ENCODE assay signal across 20 cellular contexts in genomic region chr9:99181206-99181605, GRCh38. TPM values are rescaled to one million over a fixed set of nuclear protein-coding genes. Genes with fewer than 3 reads are reported as not detected.
DNase-seq lines count a peak whose midpoint lies in the region; ATAC-seq and TF ChIP-seq lines count a peak whose summit lies in the region.
"Had no signal": no experiment of that assay in that cellular context is flagged by ENCODE, and none has a peak within 500 bp of the region (broad histone marks: within the 10 kb centered on the region; RNA-seq: fewer than 3 reads in every experiment).

No MANE protein-coding gene starts in this region.

- CTCF ChIA-PET in activated B cell treated with CpG ODN at 0.5 μM for 24 hours (lab: Charles Lee) = interaction anchor here (0.8 to 8.4 kb wide), 4 partner anchors 9 to 52 kb away, joined by 3 to 120 read pairs (median 60); no protein-coding TSS in a partner anchor

- H3K4me1 ChIP-seq in spleen = peaks cover 10 to 43% (median 21%) of the 10 kb centered on the region in 6 donors
- H3K4me1 ChIP-seq: foreskin keratinocyte had no signal

- H3K36me3 Mint-ChIP-seq in activated T-cell treated with anti-CD3 and anti-CD28 coated beads, Interleukin-2, amount 50 U/mL, for 72 hours (ENCODE audit: insufficient read depth in 2 of 2) = peaks cover 0 to 2% of the 10 kb centered on the region in 2 donors
- peaks cover 2% of the 10 kb centered on the region for H3K36me3 Mint-ChIP-seq in activated B cell treated with CpG ODN at 0.5 μM for 24 hours (ENCODE audit: low read depth)
- H3K36me3 Mint-ChIP-seq: CD4-positive, CD25-positive, alpha-beta regulatory T cell had no signal

- TF ChIP-seq CTCF in activated B cell treated with CpG ODN at 0.5 μM for 24 hours (IDR thresholded peaks at IDR 0.05) = no peak
- no peak for TF ChIP-seq CTCF in fibroblast of mammary gland (conservative IDR thresholded peaks at IDR 0.05; ENCODE audit: control insufficient read depth, insufficient read depth, low read depth, low read length)
- no peak for TF ChIP-seq CTCF in spleen (IDR thresholded peaks at IDR 0.05 in 8 of 11, conservative IDR thresholded peaks at IDR 0.05 in 3 of 11)

- H3K4me3 ChIP-seq in fibroblast of mammary gland (ENCODE audit: control insufficient read depth, low read depth, low read length) = no peak overlapping the region
- H3K4me3 ChIP-seq in spleen = no peak overlapping the region
- H3K4me3 ChIP-seq: coronary artery, pancreas had no signal

- intact Hi-C loops in activated B cell treated with CpG ODN at 0.5 μM for 24 hours (cut with micrococcal nuclease) = loop anchor here (1.0 to 5.0 kb wide), 4 partner anchors 76 to 639 kb away; partner anchors contain the start of gene TGFBR1
- intact Hi-C loops in spleen (cut with DNase I; ENCODE audit: low total_unique reads) = no loop called here

- no peaks in the 10 kb centered on the region for H3K9me3 ChIP-seq in spleen
- H3K9me3 ChIP-seq: pancreas had no signal

- H3K4me1 Mint-ChIP-seq in activated T-cell treated with anti-CD3 and anti-CD28 coated beads, Interleukin-2, amount 50 U/mL, for 72 hours (ENCODE audit: low read depth) = peaks cover 71% of the 10 kb centered on the region
- peaks cover 96% of the 10 kb centered on the region for H3K4me1 Mint-ChIP-seq in activated B cell treated with CpG ODN at 0.5 μM for 24 hours

- no peak for TF ChIP-seq POLR2A in spleen (IDR thresholded peaks at IDR 0.05)

- H3K27ac ChIP-seq in spleen = no peak overlapping the region
- H3K27ac ChIP-seq: brain microvascular endothelial cell, coronary artery, foreskin keratinocyte, pancreas, RWPE1 had no signal

- 73 to 95% (median 86%) methylated on average over 2 of the region's 2 CpGs for WGBS in spleen, 5 donors

- H3K27me3 Mint-ChIP-seq in activated T-cell treated with anti-CD3 and anti-CD28 coated beads, Interleukin-2, amount 50 U/mL, for 72 hours (ENCODE audit: low read depth) = no peaks in the 10 kb centered on the region
- no peaks in the 10 kb centered on the region for H3K27me3 Mint-ChIP-seq in activated B cell treated with CpG ODN at 0.5 μM for 24 hours

- H3K9me3 Mint-ChIP-seq in activated T-cell treated with anti-CD3 and anti-CD28 coated beads, Interleukin-2, amount 50 U/mL, for 72 hours = no peaks in the 10 kb centered on the region
- H3K9me3 Mint-ChIP-seq in activated B cell treated with CpG ODN at 0.5 μM for 24 hours = no peaks in the 10 kb centered on the region

- H3K36me3 ChIP-seq in spleen = no peaks in the 10 kb centered on the region
- H3K36me3 ChIP-seq: brain microvascular endothelial cell, pancreas had no signal

- peak overlapping the region; percentile 79 for H3K27ac Mint-ChIP-seq in activated T-cell treated with anti-CD3 and anti-CD28 coated beads, Interleukin-2, amount 50 U/mL, for 72 hours
- H3K27ac Mint-ChIP-seq in activated B cell treated with CpG ODN at 0.5 μM for 24 hours = peak overlapping the region; percentile 95

- no peak for DNase-seq in activated T-cell treated with anti-CD3 and anti-CD28 coated beads, Interleukin-2, amount 50 U/mL, for 72 hours
- DNase-seq in activated T-cell treated with anti-CD3 and anti-CD28 coated beads, Interleukin-2, amount 50 U/mL, for 48 hours = no peak
- no peak for DNase-seq in activated B cell treated with CpG ODN at 0.5 μM for 24 hours
- peak; percentile 11 for DNase-seq in fibroblast of mammary gland (ENCODE audit: low read depth)
- DNase-seq in DMS79 (lab: John Stamatoyannopoulos, UW) = no peak
- DNase-seq in spleen = no peak
- DNase-seq: activated CD4-positive, alpha-beta T cell treated with anti-CD3 and anti-CD28 coated beads, Interleukin-2, amount 50 U/mL, for 1 hour; activated T-cell treated with anti-CD3 and anti-CD28 coated beads, Interleukin-2, amount 50 U/mL, for 1 hour; CD4-positive, CD25-positive, alpha-beta regulatory T cell; foreskin keratinocyte; NCI-H1105; NCI-H2081 treated with DMSO at 0.1 percent for 48 hours; NCI-H510A; pancreas; stimulated activated CD4-positive, alpha-beta T cell treated with anti-CD3 and anti-CD28 coated beads, Interleukin-2, amount 100 ng/mL, for 24 hours had no signal

- H3K4me3 Mint-ChIP-seq in activated T-cell treated with anti-CD3 and anti-CD28 coated beads, Interleukin-2, amount 50 U/mL, for 72 hours = peak overlapping the region; percentile 68 to 75
- peak overlapping the region; percentile 61 for H3K4me3 Mint-ChIP-seq in activated B cell treated with CpG ODN at 0.5 μM for 24 hours
- H3K4me3 Mint-ChIP-seq: CD4-positive, CD25-positive, alpha-beta regulatory T cell had no signal

- no peak for ATAC-seq in activated T-cell treated with anti-CD3 and anti-CD28 coated beads, Interleukin-2, amount 50 U/mL, for 72 hours (replicated peaks in 1 of 2)
- ATAC-seq in activated B cell treated with CpG ODN at 0.5 μM for 24 hours (ENCODE audit: low read depth) (no peak), HG02571 (IDR thresholded peaks at IDR 0.05; ENCODE audit: unreplicated experiment) (no peak), HG03196 (IDR thresholded peaks at IDR 0.05; ENCODE audit: unreplicated experiment) (no peak)
- ATAC-seq: foreskin keratinocyte, pancreas had no signal

- H3K27me3 ChIP-seq in spleen (replicated peaks in 1 of 7) = no peaks in the 10 kb centered on the region
- H3K27me3 ChIP-seq: brain microvascular endothelial cell, foreskin keratinocyte, pancreas had no signal

- POLR2A ChIA-PET in activated B cell treated with CpG ODN at 0.5 μM for 24 hours (lab: Charles Lee) = interaction anchor here (0.8 to 10.8 kb wide), 12 partner anchors 8 to 641 kb away, joined by 3 to 191 read pairs (median 18); partner anchors contain the start of genes ALG2, NR4A3 and SEC61B

RNA-seq across cellular contexts. Expression of gene ALG2, which starts 40.5 kb away (rescaled TPM):
- total RNA-seq in activated T-cell treated with anti-CD3 and anti-CD28 coated beads, Interleukin-2, amount 50 U/mL, for 72 hours = 10 to 100 TPM; 28.7 to 35.2 TPM
- total RNA-seq in activated B cell treated with CpG ODN at 0.5 μM for 24 hours = 51.9 and 54.4 TPM in 2 replicates
- total RNA-seq in spleen = 10 to 100 TPM; 24.6 to 39.5 (median 27.2) TPM
- polyA plus RNA-seq in spleen = 10 to 100 TPM; 15.4 to 17.7 (median 16.9) TPM

RNA-seq across cellular contexts. Expression of gene SEC61B, which starts 40.9 kb away (rescaled TPM):
- 100 to 1,000 TPM in 1 of 2 donors, 10 to 100 TPM in 1; 96.2 to 121 TPM for total RNA-seq in activated T-cell treated with anti-CD3 and anti-CD28 coated beads, Interleukin-2, amount 50 U/mL, for 72 hours
- total RNA-seq in activated B cell treated with CpG ODN at 0.5 μM for 24 hours (200 and 243 TPM in 2 replicates), spleen (100 to 1,000 TPM in 1 of 7 donors, 10 to 100 TPM in 6; 70.4 to 147 (median 86.9) TPM)
- polyA plus RNA-seq in spleen = 100 to 1,000 TPM; 175 to 244 (median 244) TPM
